Comparison of ENCODE assay signal across 14 cellular contexts in genomic region chr16:9351841-9352434, GRCh38.
DNase-seq lines count a peak whose midpoint lies in the region; TF ChIP-seq lines count a peak whose summit lies in the region.
"Had no signal": no experiment of that assay in that cellular context is flagged by ENCODE, and none has a peak within 500 bp of the region (broad histone marks: within the 10 kb centered on the region; RNA-seq: fewer than 3 reads in every experiment).

No MANE protein-coding gene starts in this region.

- H4K8ac ChIP-seq in H9 (replicated peaks; ENCODE audit: insufficient read length, low read depth, low read length), result no peak overlapping the region
- no peak overlapping the region for H4K8ac ChIP-seq in neuronal stem cell (ENCODE audit: low read depth, low read length)

- no peak overlapping the region for H2AK5ac ChIP-seq in H9 (ENCODE audit: insufficient read length, low read length)
- H2AK5ac ChIP-seq in neuronal stem cell (ENCODE audit: low read depth, low read length), result peak overlapping the region; percentile 2

- H3K4me3 Mint-ChIP-seq in H9, result no peak overlapping the region
- H3K4me3 Mint-ChIP-seq in endodermal cell, result no peak overlapping the region
- H3K4me3 Mint-ChIP-seq: B cell; CD4-positive, alpha-beta memory T cell had no signal

- intact Hi-C loops in left ventricle myocardium inferior (cut with micrococcal nuclease) (no loop called here), prostate gland (cut with DNase I) (no loop called here)

- no peak overlapping the region for H2AFZ ChIP-seq in H9 (ENCODE audit: low read length)
- no peak overlapping the region for H2AFZ ChIP-seq in neuronal stem cell (ENCODE audit: low read length)
- H2AFZ ChIP-seq: GM23248 had no signal

- H3K4me3 ChIP-seq in endodermal cell (ENCODE audit: low read length) (no peak overlapping the region), left ventricle myocardium inferior (no peak overlapping the region), neuronal stem cell (ENCODE audit: low read length in 2 of 2) (no peak overlapping the region), prostate gland (no peak overlapping the region)
- H3K4me3 ChIP-seq: GM23248 had no signal

- H3K27me3 Mint-ChIP-seq in H9 (ENCODE audit: low read depth) (no peaks in the 10 kb centered on the region), endodermal cell (ENCODE audit: insufficient read depth) (peaks cover 7% of the 10 kb centered on the region)
- H3K27me3 Mint-ChIP-seq: B cell; CD4-positive, alpha-beta memory T cell had no signal

- H2BK5ac ChIP-seq in H9 (ENCODE audit: insufficient read length, low read length) (no peak overlapping the region), neuronal stem cell (ENCODE audit: low read length) (no peak overlapping the region)

- DNase-seq in H9 (peak; percentile 20), endodermal cell (no peak), left ventricle myocardium inferior (peak; percentile 53), neuronal stem cell (ENCODE audit: low spot score) (no peak), prostate gland (ENCODE audit: low spot score) (no peak), COLO829 (ENCODE audit: low spot score) (no peak), iPS-NIHi11 (ENCODE audit: low spot score) (no peak)
- DNase-seq: C1 segment of cervical spinal cord; CD4-positive, alpha-beta memory T cell; COR-L47; DND-41; GDM1; GM23248 had no signal

- H3K4me1 ChIP-seq in H9 (ENCODE audit: insufficient read depth, low read length) (no peaks in the 10 kb centered on the region), endodermal cell (ENCODE audit: control insufficient read depth, insufficient read depth, low read length) (no peaks in the 10 kb centered on the region), left ventricle myocardium inferior (no peaks in the 10 kb centered on the region), neuronal stem cell (ENCODE audit: control insufficient read depth in 2 of 2, insufficient read depth in 1 of 2, low read depth in 1 of 2, low read length in 2 of 2) (no peaks in the 10 kb centered on the region), prostate gland (replicated peaks) (no peaks in the 10 kb centered on the region)

- no peak overlapping the region for H2BK20ac ChIP-seq in H9 (ENCODE audit: low read depth, low read length, poor library complexity, severe bottlenecking)

- H3K27ac Mint-ChIP-seq in H9 (no peak overlapping the region), endodermal cell (no peak overlapping the region)
- H3K27ac Mint-ChIP-seq: B cell; CD4-positive, alpha-beta memory T cell had no signal

- TF ChIP-seq CTCF in H9 (conservative IDR thresholded peaks at IDR 0.05) (no peak), endodermal cell (conservative IDR thresholded peaks at IDR 0.05) (peak; percentile 32), left ventricle myocardium inferior (IDR thresholded peaks at IDR 0.05; ENCODE audit: borderline replicate concordance) (no peak), prostate gland (IDR thresholded peaks at IDR 0.05) (no peak)

- H3K4me1 Mint-ChIP-seq in H9 (no peaks in the 10 kb centered on the region), endodermal cell (no peaks in the 10 kb centered on the region)
- H3K4me1 Mint-ChIP-seq: B cell; CD4-positive, alpha-beta memory T cell had no signal

- no peak overlapping the region for H3K27ac ChIP-seq in H9 (ENCODE audit: insufficient read length, low read depth, low read length)
- no peak overlapping the region for H3K27ac ChIP-seq in endodermal cell (ENCODE audit: low read depth, low read length)
- H3K27ac ChIP-seq in left ventricle myocardium inferior (replicated peaks), result peak overlapping the region; percentile 65
- H3K27ac ChIP-seq in neuronal stem cell (replicated peaks; ENCODE audit: low read length), result no peak overlapping the region
- no peak overlapping the region for H3K27ac ChIP-seq in prostate gland
- H3K27ac ChIP-seq: GM23248 had no signal

- no peak overlapping the region for H3K4me2 ChIP-seq in H9 (ENCODE audit: insufficient read depth, insufficient read length, low read length)
- H3K4me2 ChIP-seq in neuronal stem cell (ENCODE audit: insufficient read depth, low read length, poor library complexity, severe bottlenecking), result no peak overlapping the region

- H3K56ac ChIP-seq in H9 (ENCODE audit: insufficient read length, low read depth, low read length), result no peak overlapping the region

- H3K9me3 ChIP-seq in H9 (ENCODE audit: control insufficient read depth, low read depth, low read length) (no peaks in the 10 kb centered on the region), endodermal cell (ENCODE audit: control insufficient read depth, low read length) (peaks cover 52% of the 10 kb centered on the region), left ventricle myocardium inferior (replicated peaks) (peaks cover 51% of the 10 kb centered on the region), neuronal stem cell (replicated peaks in 1 of 2; ENCODE audit: control insufficient read depth in 2 of 2, insufficient read depth in 1 of 2, low read depth in 1 of 2, low read length in 2 of 2) (peaks cover 0 to 8% of the 10 kb centered on the region in 2 donors), prostate gland (no peaks in the 10 kb centered on the region)

- no peak for TF ChIP-seq POLR2A in prostate gland (IDR thresholded peaks at IDR 0.05)

- H3K79me1 ChIP-seq in H9 (ENCODE audit: insufficient read depth, low read depth, low read length, poor library complexity, severe bottlenecking) (no peaks in the 10 kb centered on the region), neuronal stem cell (ENCODE audit: low read depth, low read length) (no peaks in the 10 kb centered on the region)

- H3K18ac ChIP-seq in H9 (ENCODE audit: insufficient read length, low read depth, low read length) (no peak overlapping the region), neuronal stem cell (ENCODE audit: low read length) (no peak overlapping the region)

- H3K23ac ChIP-seq in H9 (ENCODE audit: insufficient read length, low read depth, low read length) (no peak overlapping the region), neuronal stem cell (ENCODE audit: low read depth, low read length, poor library complexity) (no peak overlapping the region)

- H3K4ac ChIP-seq in H9 (ENCODE audit: low read depth, low read length) (no peak overlapping the region), neuronal stem cell (ENCODE audit: low read length) (no peak overlapping the region)

- H4K20me1 ChIP-seq in H9 (ENCODE audit: control insufficient read depth, insufficient read depth, insufficient read length), result no peaks in the 10 kb centered on the region

- H4K91ac ChIP-seq in H9 (ENCODE audit: insufficient read length, low read depth, low read length) (no peak overlapping the region), neuronal stem cell (ENCODE audit: low read depth, low read length, poor library complexity) (no peak overlapping the region)

- no peaks in the 10 kb centered on the region for H3K36me3 ChIP-seq in endodermal cell (ENCODE audit: control insufficient read depth, insufficient read depth, low read length)
- H3K36me3 ChIP-seq in left ventricle myocardium inferior, result no peaks in the 10 kb centered on the region
- H3K36me3 ChIP-seq in neuronal stem cell (replicated peaks in 1 of 2; ENCODE audit: control insufficient read depth in 2 of 2, insufficient read depth in 2 of 2, low read length in 2 of 2), result no peaks in the 10 kb centered on the region
- no peaks in the 10 kb centered on the region for H3K36me3 ChIP-seq in prostate gland

- H2BK12ac ChIP-seq in H9 (ENCODE audit: insufficient read length, low read depth, low read length) (no peak overlapping the region), neuronal stem cell (ENCODE audit: low read length) (no peak overlapping the region)

- no peak overlapping the region for H4K5ac ChIP-seq in H9 (ENCODE audit: insufficient read length, low read depth, low read length)

- H3K23me2 ChIP-seq in H9 (ENCODE audit: insufficient read length, low read depth, low read length, poor library complexity, severe bottlenecking), result no peaks in the 10 kb centered on the region

- H3K27me3 ChIP-seq in H9 (ENCODE audit: insufficient read depth, low read length) (no peaks in the 10 kb centered on the region), endodermal cell (ENCODE audit: control insufficient read depth, insufficient read depth, low read length, poor library complexity, severe bottlenecking) (peaks cover 10% of the 10 kb centered on the region), left ventricle myocardium inferior (ENCODE audit: low read depth) (no peaks in the 10 kb centered on the region), neuronal stem cell (ENCODE audit: control insufficient read depth in 3 of 3, insufficient read depth in 3 of 3, low read depth in 1 of 3, low read length in 3 of 3) (no peaks in the 10 kb centered on the region), prostate gland (replicated peaks; ENCODE audit: insufficient read depth) (no peaks in the 10 kb centered on the region)

- peaks cover 2 to 39% (median 18%) of the 10 kb centered on the region in 3 experiments; a peak in 6 of 7 replicates for H3K36me3 Mint-ChIP-seq in H9 (ENCODE audit: insufficient read depth in 1 of 3, low read depth in 3 of 3)
- H3K36me3 Mint-ChIP-seq in endodermal cell (ENCODE audit: low read depth), result no peaks in the 10 kb centered on the region
- H3K36me3 Mint-ChIP-seq: CD4-positive, alpha-beta memory T cell had no signal

- no peak overlapping the region for H3T11ph ChIP-seq in H9 (ENCODE audit: low read length)

- no CpG with 5 or more reads among the region's 1 CpG for WGBS in H9 (ENCODE audit: extremely low coverage, insufficient read length, low lambda C conversion rate)
- 88 to 95% methylated on average over 1 of the region's 1 CpG for WGBS in endodermal cell (ENCODE audit: insufficient coverage in 1 of 2, insufficient read length in 1 of 2), 2 experiments
- no CpG with 5 or more reads among the region's 1 CpG for WGBS in neuronal stem cell (ENCODE audit: extremely low coverage in 2 of 2, insufficient read length in 2 of 2, insufficient replicate concordance in 1 of 2), 2 donors
- WGBS in prostate gland, result 93% methylated on average over 1 of the region's 1 CpG

- H2BK120ac ChIP-seq in H9 (ENCODE audit: low read depth, low read length, poor library complexity, severe bottlenecking) (no peak overlapping the region), neuronal stem cell (ENCODE audit: low read depth, low read length) (no peak overlapping the region)

- H2BK15ac ChIP-seq in H9 (ENCODE audit: low read depth, low read length), result no peak overlapping the region
- H2BK15ac ChIP-seq in neuronal stem cell (ENCODE audit: low read length), result no peak overlapping the region

- no peaks in the 10 kb centered on the region for H3K79me2 ChIP-seq in H9 (ENCODE audit: insufficient read depth, low read length)

- no peak overlapping the region for H3K14ac ChIP-seq in H9 (ENCODE audit: insufficient read depth, low read length)
- H3K14ac ChIP-seq in neuronal stem cell (ENCODE audit: low read length), result no peak overlapping the region

- H3K9ac ChIP-seq in H9 (ENCODE audit: extremely low read depth, insufficient read length, low read length) (no peak overlapping the region), endodermal cell (ENCODE audit: extremely low read depth, low read length, poor library complexity, severe bottlenecking) (no peak overlapping the region), neuronal stem cell (ENCODE audit: low read depth, low read length, poor library complexity) (peak overlapping the region; percentile 2)
- H3K9ac ChIP-seq: GM23248 had no signal

- H3K9me3 Mint-ChIP-seq in H9, result peaks cover 40 to 41% of the 10 kb centered on the region in 2 experiments
- H3K9me3 Mint-ChIP-seq in endodermal cell, result peaks cover 47% of the 10 kb centered on the region

Comparison
In these comparisons a context has a peak if more than half of its experiments do, and no peak if none do; other contexts are left out.
1. DNase-seq: peak in H9 (single experiment) and left ventricle myocardium inferior (single experiment); none in endodermal cell (single experiment), neuronal stem cell (single experiment), prostate gland (single experiment), COLO829 (single experiment) and iPS-NIHi11 (single experiment).